ENCODE assay signal across 24 cellular contexts in the genomic region with DNA sequence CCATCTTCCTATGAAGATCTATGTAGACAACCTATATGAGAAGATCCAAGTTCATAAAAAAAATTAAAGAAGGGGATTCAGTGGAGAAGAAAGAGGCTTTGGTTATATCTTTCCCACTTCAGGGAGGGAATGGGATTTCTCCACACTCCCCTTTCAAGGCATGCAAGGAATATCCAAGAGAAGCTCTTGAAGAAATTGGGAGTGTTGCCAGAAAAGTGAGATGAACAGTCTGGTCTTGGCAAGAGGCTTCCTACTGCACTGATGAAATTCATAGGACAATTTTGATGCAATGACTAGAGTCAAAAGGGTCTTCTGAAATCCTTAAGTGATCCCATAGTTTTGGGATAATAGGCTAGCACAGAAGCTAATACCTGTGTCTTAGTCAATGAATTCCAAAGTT.
"Had no signal": no experiment of that assay in that cellular context is flagged by ENCODE, and none has a peak within 500 bp of the region (broad histone marks: within the 10 kb centered on the region; RNA-seq: fewer than 3 reads in every experiment).

No MANE protein-coding gene starts in this region.

- H3K36me3 Mint-ChIP-seq: activated naive CD8-positive, alpha-beta T cell treated with anti-CD3 and anti-CD28 coated beads for 36 hours; naive thymus-derived CD4-positive, alpha-beta T cell; neural progenitor cell; stimulated activated memory B cell treated with anti-CD40 and anti-IgM and Interleukin-4, amounts not matched to agents 10 μg/mL and 1 μg/mL and 100 μg/mL, for 72 hours had no signal

- H3K9me3 ChIP-seq: gastroesophageal sphincter, stomach, transverse colon, uterus had no signal

- H3K4me1 Mint-ChIP-seq: activated naive CD8-positive, alpha-beta T cell treated with anti-CD3 and anti-CD28 coated beads for 36 hours; naive thymus-derived CD4-positive, alpha-beta T cell; neural progenitor cell; stimulated activated memory B cell treated with anti-CD40 and anti-IgM and Interleukin-4, amounts not matched to agents 10 μg/mL and 1 μg/mL and 100 μg/mL, for 72 hours had no signal

- H3K27me3 ChIP-seq: cardiac muscle cell, gastroesophageal sphincter, neural progenitor cell, stomach, transverse colon, uterus had no signal

- H3K27me3 Mint-ChIP-seq: activated naive CD8-positive, alpha-beta T cell treated with anti-CD3 and anti-CD28 coated beads for 36 hours; activated T-cell treated with anti-CD3 and anti-CD28 coated beads, Interleukin-2, amount 50 U/mL, for 24 hours; stimulated activated memory B cell treated with anti-CD40 and anti-IgM and Interleukin-4, amounts not matched to agents 10 μg/mL and 1 μg/mL and 100 μg/mL, for 72 hours had no signal

- H2AFZ ChIP-seq: neural progenitor cell had no signal

- H3K27ac Mint-ChIP-seq: activated naive CD8-positive, alpha-beta T cell treated with anti-CD3 and anti-CD28 coated beads for 36 hours; activated T-cell treated with anti-CD3 and anti-CD28 coated beads, Interleukin-2, amount 50 U/mL, for 24 hours; naive thymus-derived CD4-positive, alpha-beta T cell; neural progenitor cell; stimulated activated memory B cell treated with anti-CD40 and anti-IgM and Interleukin-4, amounts not matched to agents 10 μg/mL and 1 μg/mL and 100 μg/mL, for 72 hours had no signal

- H3K9me3 Mint-ChIP-seq: neural progenitor cell had no signal

- H3K27ac ChIP-seq: cardiac muscle cell, gastroesophageal sphincter, neural progenitor cell, stomach, transverse colon, uterus had no signal

- ATAC-seq: gastroesophageal sphincter; naive thymus-derived CD4-positive, alpha-beta T cell; sciatic nerve; stimulated activated memory B cell treated with anti-CD40 and anti-IgM and Interleukin-4, amounts not matched to agents 10 μg/mL and 1 μg/mL and 100 μg/mL, for 72 hours had no signal

- H3K4me3 Mint-ChIP-seq: activated naive CD8-positive, alpha-beta T cell treated with anti-CD3 and anti-CD28 coated beads for 36 hours; activated T-cell treated with anti-CD3 and anti-CD28 coated beads, Interleukin-2, amount 50 U/mL, for 24 hours; naive thymus-derived CD4-positive, alpha-beta T cell; neural progenitor cell; stimulated activated memory B cell treated with anti-CD40 and anti-IgM and Interleukin-4, amounts not matched to agents 10 μg/mL and 1 μg/mL and 100 μg/mL, for 72 hours had no signal

- H3K4me1 ChIP-seq: gastroesophageal sphincter, neural progenitor cell, stomach, transverse colon, uterus had no signal

- H3K9ac ChIP-seq: neural progenitor cell had no signal

- DNase-seq: activated CD4-positive, alpha-beta T cell treated with anti-CD3 and anti-CD28 coated beads for 1 hour; activated CD4-positive, alpha-beta T cell treated with anti-CD3 and anti-CD28 coated beads, Interleukin-2, amount 50 U/mL, for 1 hour; activated naive CD4-positive, alpha-beta T cell treated with Interleukin-2 at 50 U/mL for 16 hours; activated naive CD8-positive, alpha-beta T cell treated with anti-CD3 and anti-CD28 coated beads for 36 hours; activated T-cell treated with anti-CD3 and anti-CD28 coated beads, Interleukin-2, amount 50 U/mL, for 24 hours; amygdala; dermis blood vessel endothelial cell; effector CD8-positive, alpha-beta T cell; erythroblast; head of caudate nucleus; hypothalamus; mesendoderm; naive thymus-derived CD4-positive, alpha-beta T cell; stimulated activated CD4-positive, alpha-beta T cell treated with anti-CD3 and anti-CD28 coated beads, Interleukin-15, amount 100 ng/mL, for 24 hours; stomach; T-helper 1 cell; transverse colon; uterus had no signal

- H3K4me3 ChIP-seq: cardiac muscle cell, gastroesophageal sphincter, neural progenitor cell, smooth muscle cell, stomach, transverse colon, uterus had no signal

- H3K4me2 ChIP-seq: neural progenitor cell, smooth muscle cell had no signal

- H3K36me3 ChIP-seq: cardiac muscle cell, gastroesophageal sphincter, neural progenitor cell, stomach, transverse colon, uterus had no signal
